Comparison of ENCODE assay signal across 10 cellular contexts in the genomic region with DNA sequence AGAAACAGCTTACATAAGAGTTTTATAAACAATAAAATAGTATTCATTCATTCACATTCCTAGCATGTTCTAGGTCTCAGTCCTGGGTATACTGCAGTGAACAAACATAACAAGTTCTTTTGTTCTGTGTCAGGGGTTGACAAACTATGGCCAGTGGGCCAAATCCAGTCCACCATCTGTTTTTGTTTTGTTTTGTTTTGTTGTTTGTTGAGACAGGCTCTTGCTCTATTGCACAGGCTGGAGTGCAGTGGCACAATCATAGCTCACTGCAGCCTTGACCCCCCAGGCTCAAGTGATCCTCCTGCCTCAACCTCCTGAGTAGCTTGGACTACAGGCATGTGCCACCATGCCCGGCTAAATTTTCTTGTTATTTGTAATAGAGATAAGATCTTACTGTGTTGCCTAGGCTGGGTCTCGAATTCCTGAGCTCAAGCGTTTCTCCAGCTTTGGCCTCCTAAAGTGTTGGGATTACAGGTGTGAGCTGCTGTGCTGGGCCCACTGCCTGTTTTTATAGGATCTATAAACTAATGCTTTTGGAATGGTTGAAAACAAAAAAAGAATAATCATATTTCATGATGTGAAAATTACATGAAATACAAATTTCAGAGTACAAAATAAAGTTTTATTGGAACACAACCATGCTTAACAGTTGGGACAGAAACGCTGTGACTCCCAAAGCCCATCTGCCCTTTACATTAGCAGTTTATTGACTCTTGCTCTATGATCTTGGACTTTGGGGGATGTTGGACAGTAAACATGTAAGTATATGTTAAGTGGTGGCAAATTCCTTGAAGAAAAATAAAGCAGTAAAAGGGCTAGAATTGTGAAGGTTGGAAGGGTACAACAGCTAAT. TPM values are rescaled to one million over a fixed set of nuclear protein-coding genes. Genes with fewer than 3 reads are reported as not detected.
DNase-seq lines count a peak whose midpoint lies in the region; ATAC-seq, FAIRE-seq and TF ChIP-seq lines count a peak whose summit lies in the region.
"Had no signal": no experiment of that assay in that cellular context is flagged by ENCODE, and none has a peak within 500 bp of the region (broad histone marks: within the 10 kb centered on the region; RNA-seq: fewer than 3 reads in every experiment).

No MANE protein-coding gene starts in this region.

- H3K27ac ChIP-seq in K562 (ENCODE audit: extremely low read depth, low read depth, low read length) (no peak overlapping the region), hepatocyte (peak overlapping the region; percentile 51), testis (peak overlapping the region; percentile 71 to 73)
- H3K27ac ChIP-seq: ascending aorta had no signal

- H3K4me3 ChIP-seq in K562, result no peak overlapping the region
- H3K4me3 ChIP-seq in hepatocyte, result no peak overlapping the region
- no peak overlapping the region for H3K4me3 ChIP-seq in testis
- H3K4me3 ChIP-seq: ascending aorta had no signal

- H3K9ac ChIP-seq in K562 (ENCODE audit: insufficient read depth in 1 of 2, low read depth in 2 of 2, low read length in 2 of 2), result no peak overlapping the region; a peak in 1 of 4 replicates

- H3K9me1 ChIP-seq in K562 (ENCODE audit: control insufficient read depth, insufficient read depth, low read length), result no peaks in the 10 kb centered on the region

- intact Hi-C loops in K562 (cut with micrococcal nuclease) (no loop called here), testis (cut with DNase I; ENCODE audit: low total_unique reads) (no loop called here)

- H3K27me3 ChIP-seq in K562 (ENCODE audit: control insufficient read depth in 2 of 2, insufficient read depth in 2 of 2, low read length in 2 of 2) (no peaks in the 10 kb centered on the region), hepatocyte (no peaks in the 10 kb centered on the region), testis (no peaks in the 10 kb centered on the region)
- H3K27me3 ChIP-seq: ascending aorta had no signal

- H3K36me3 Mint-ChIP-seq in activated CD8-positive, alpha-beta memory T cell treated with anti-CD3 and anti-CD28 coated beads, Interleukin-2, amount 10 ng/mL, durations not matched to agents 7 days and 5 days, result peaks cover 20% of the 10 kb centered on the region

- H2AFZ ChIP-seq in K562 (ENCODE audit: low read depth, low read length), result no peak overlapping the region
- H2AFZ ChIP-seq in hepatocyte, result no peak overlapping the region

- no peak for DNase-seq in activated CD8-positive, alpha-beta memory T cell treated with anti-CD3 and anti-CD28 coated beads, Interleukin-2, amount 10 ng/mL, durations not matched to agents 7 days and 5 days
- DNase-seq in activated CD8-positive, alpha-beta memory T cell treated with anti-CD3 and anti-CD28 coated beads for 24 hours, result no peak
- DNase-seq in K562 (ENCODE audit: extremely low read depth in 1 of 4, low spot score in 3 of 4), result no peak
- DNase-seq in hepatocyte (ENCODE audit: low spot score), result no peak
- no peak for DNase-seq in testis
- no peak for DNase-seq in GM12891 (ENCODE audit: insufficient read length, low spot score)
- DNase-seq in activated CD4-positive, CD25-positive, alpha-beta regulatory T cell treated with anti-CD3 and anti-CD28 coated beads, Interleukin-2, amount 50 U/mL, for 72 hours, result no peak
- DNase-seq in HuH-7.5 (ENCODE audit: low spot score), result no peak
- DNase-seq: NCI-H1930 had no signal

- peaks cover 23% of the 10 kb centered on the region for H4K20me1 ChIP-seq in K562 (replicated peaks; ENCODE audit: control insufficient read depth, insufficient read depth, low read length)
- H4K20me1 ChIP-seq in hepatocyte (ENCODE audit: insufficient read depth, poor library complexity, severe bottlenecking), result peaks cover 80% of the 10 kb centered on the region

- no peaks in the 10 kb centered on the region for H3K9me3 Mint-ChIP-seq in activated CD8-positive, alpha-beta memory T cell treated with anti-CD3 and anti-CD28 coated beads, Interleukin-2, amount 10 ng/mL, durations not matched to agents 7 days and 5 days (ENCODE audit: low read depth)

- H3K27me3 Mint-ChIP-seq in activated CD8-positive, alpha-beta memory T cell treated with anti-CD3 and anti-CD28 coated beads, Interleukin-2, amount 10 ng/mL, durations not matched to agents 7 days and 5 days, result no peaks in the 10 kb centered on the region

- 61% methylated on average over 4 of the region's 4 CpGs for WGBS in K562 (ENCODE audit: insufficient coverage, low coverage, missing lambda C conversion rate)
- 56% methylated on average over 4 of the region's 4 CpGs for WGBS in hepatocyte (ENCODE audit: low lambda C conversion rate, missing lambda C conversion rate)
- 67 to 70% methylated on average over 4 of the region's 4 CpGs for WGBS in testis, 2 donors

- no peak for FAIRE-seq in K562 (lab: Jason Lieb, UNC)
- FAIRE-seq in GM12891 (lab: Jason Lieb, UNC), result no peak

- H3K4me2 ChIP-seq in K562 (ENCODE audit: insufficient read depth, low read length) (no peak overlapping the region), hepatocyte (peak overlapping the region; percentile 6)

- TF ChIP-seq EP300 in K562 (IDR thresholded peaks at IDR 0.05; ENCODE audit: low read length), result no peak

- in situ Hi-C loops in K562 (cut with MboI), result no loop called here

- H3K9me3 ChIP-seq in K562 (replicated peaks; ENCODE audit: control insufficient read depth, insufficient read depth, low read depth, low read length), result no peaks in the 10 kb centered on the region
- no peaks in the 10 kb centered on the region for H3K9me3 ChIP-seq in hepatocyte (ENCODE audit: low read depth)
- H3K9me3 ChIP-seq in testis, result no peaks in the 10 kb centered on the region
- H3K9me3 ChIP-seq: ascending aorta had no signal

- ATAC-seq in activated CD8-positive, alpha-beta memory T cell treated with anti-CD3 and anti-CD28 coated beads, Interleukin-2, amount 10 ng/mL, durations not matched to agents 7 days and 5 days, result no peak
- ATAC-seq in K562, result no peak

- BruUV-seq in K562 (replicated peaks; lab: Mats Ljungman, UMichigan), result no TSS peak

- TF ChIP-seq CTCF in K562 (IDR thresholded peaks at IDR 0.05 in 2 of 3, conservative IDR thresholded peaks at IDR 0.05 in 1 of 3; ENCODE audit: insufficient read depth in 2 of 3, low read depth in 1 of 3, low read length in 3 of 3) (no peak), hepatocyte (IDR thresholded peaks at IDR 0.05; ENCODE audit: poor library complexity) (no peak), testis (IDR thresholded peaks at IDR 0.05) (no peak)

- no peaks in the 10 kb centered on the region for H3K9me2 ChIP-seq in hepatocyte (replicated peaks; ENCODE audit: insufficient read depth)

- POLR2A ChIA-PET in K562 (lab: Yijun Ruan, JAX), result interaction anchor here (0.6 to 3.4 kb wide), 10 partner anchors 8 to 46 kb away, joined by 3 to 14 read pairs (median 4); partner anchors contain the start of genes CAPZA1, MOV10 and ST7L

- TF ChIP-seq POLR2A in K562 (conservative IDR thresholded peaks at IDR 0.05) (no peak), testis (IDR thresholded peaks at IDR 0.05) (no peak), GM12891 (IDR thresholded peaks at IDR 0.05; ENCODE audit: low read depth, low read length) (no peak)

- H3K4me1 Mint-ChIP-seq in activated CD8-positive, alpha-beta memory T cell treated with anti-CD3 and anti-CD28 coated beads, Interleukin-2, amount 10 ng/mL, durations not matched to agents 7 days and 5 days, result peaks cover 48% of the 10 kb centered on the region

- peaks cover 18 to 26% of the 10 kb centered on the region in 2 experiments for H3K4me1 ChIP-seq in K562 (replicated peaks in 1 of 2; ENCODE audit: control insufficient read depth in 2 of 2, insufficient read depth in 2 of 2, low read length in 2 of 2)
- peaks cover 33% of the 10 kb centered on the region for H3K4me1 ChIP-seq in hepatocyte (ENCODE audit: insufficient read depth)
- peaks cover 29% of the 10 kb centered on the region for H3K4me1 ChIP-seq in testis

- H3K36me3 ChIP-seq in K562 (ENCODE audit: control insufficient read depth, insufficient read depth, low read length) (peaks cover 19% of the 10 kb centered on the region; the same call in 1 of the 3 replicates), hepatocyte (replicated peaks; ENCODE audit: insufficient read depth, low read depth) (no peaks in the 10 kb centered on the region), testis (ENCODE audit: low read depth, missing control alignments) (no peaks in the 10 kb centered on the region)
- H3K36me3 ChIP-seq: ascending aorta had no signal

- H3K79me2 ChIP-seq in K562 (ENCODE audit: control insufficient read depth, insufficient read depth, low read length) (peaks cover 84% of the 10 kb centered on the region), hepatocyte (peaks cover 90% of the 10 kb centered on the region)

- TF ChIP-seq RAD21 in K562 (CRISPR knock-in tag; conservative IDR thresholded peaks at IDR 0.05 in 1 of 2, IDR thresholded peaks at IDR 0.05 in 1 of 2), result no peak

- H3K27ac Mint-ChIP-seq in activated CD8-positive, alpha-beta memory T cell treated with anti-CD3 and anti-CD28 coated beads, Interleukin-2, amount 10 ng/mL, durations not matched to agents 7 days and 5 days, result peak overlapping the region; percentile 67

- H3K4me3 Mint-ChIP-seq in activated CD8-positive, alpha-beta memory T cell treated with anti-CD3 and anti-CD28 coated beads, Interleukin-2, amount 10 ng/mL, durations not matched to agents 7 days and 5 days, result no peak overlapping the region

- CTCF ChIA-PET in activated CD8-positive, alpha-beta memory T cell treated with anti-CD3 and anti-CD28 coated beads, Interleukin-2, amount 10 ng/mL, durations not matched to agents 7 days and 5 days (lab: Charles Lee), result interaction anchor here (1.2 to 2.3 kb wide), 4 partner anchors 11 to 136 kb away, joined by 3 to 9 read pairs (median 4); no protein-coding TSS in a partner anchor
- CTCF ChIA-PET in K562 (lab: Yijun Ruan, JAX; ENCODE audit: low intra/inter-chr PET ratio), result no interaction called here

RNA-seq across cellular contexts. Expression of gene CAPZA1, which starts 17.9 kb away (rescaled TPM):
- 100 to 1,000 TPM; 293 to 301 TPM for total RNA-seq in activated CD8-positive, alpha-beta memory T cell treated with anti-CD3 and anti-CD28 coated beads, Interleukin-2, amount 10 ng/mL, durations not matched to agents 7 days and 5 days
- 126 and 319 TPM in 2 replicates for total RNA-seq in K562 (2011; cell fraction: chromatin; rRNA removed; ENCODE audit: low replicate concordance)
- 56.9 and 76.1 TPM in 2 replicates for total RNA-seq in K562 (2011; cell fraction: nucleolus; rRNA removed)
- total RNA-seq in K562 (2011; cell fraction: nucleoplasm; rRNA removed), result 147 and 245 TPM in 2 replicates
- 244 and 278 TPM in 2 replicates for total RNA-seq in K562 (2014; rRNA removed)
- 306 and 352 TPM in 2 replicates for total RNA-seq in K562 (2014; rRNA removed; fragmentation: Illumina TruSeq; extraction: Trizol)
- 281 and 297 TPM in 2 replicates for total RNA-seq in K562 (2015; rRNA removed; fragmentation: Illumina TruSeq; extraction: Trizol)
- 266 and 289 TPM in 2 replicates for total RNA-seq in K562 (2021)
- 298 and 365 TPM in 2 replicates for polyA plus RNA-seq in K562 (2011; rRNA removed)
- polyA plus RNA-seq in K562 (2011; cell fraction: cytosol; rRNA removed), result 68.7 and 164 TPM in 2 replicates
- 66.8 and 129 TPM in 2 replicates for polyA plus RNA-seq in K562 (2011; cell fraction: nucleus; rRNA removed)
- polyA plus RNA-seq in K562 (2012), result 210 and 214 TPM in 2 replicates
- 286 and 340 TPM in 2 replicates for polyA plus RNA-seq in K562 (2014; fragmentation: Illumina TruSeq; extraction: Trizol)
- polyA plus RNA-seq in K562 (2014; fragmentation: Nextera tagmentation; extraction: Ambion mirVana), result 1,000 to 10,000 TPM in 1 of 2 experiments, 100 to 1,000 TPM in 1; 805 to 1,020 TPM
- polyA plus RNA-seq in K562 (2014; rRNA removed), result 234 and 237 TPM in 2 replicates
- polyA minus RNA-seq in K562 (2011; rRNA and poly(A)+ RNA removed), result 765 and 786 TPM in 2 replicates
- polyA minus RNA-seq in K562 (2011; cell fraction: cytosol; rRNA and poly(A)+ RNA removed), result 311 and 407 TPM in 2 replicates
- polyA minus RNA-seq in K562 (2011; cell fraction: nucleus; rRNA and poly(A)+ RNA removed), result 70.7 and 177 TPM in 2 replicates
- 177 and 196 TPM in 2 replicates for total RNA-seq in hepatocyte
- polyA plus RNA-seq in hepatocyte, result 95.9 and 109 TPM in 2 replicates
- total RNA-seq in testis, result 100 to 1,000 TPM; 144 to 148 TPM
- polyA plus RNA-seq in testis (ENCODE audit: insufficient read depth, low read depth, low replicate concordance), result 120 TPM
- 126 TPM for polyA plus RNA-seq in GM12891 (2012; ENCODE audit: low read depth, missing spikeins)

RNA-seq across cellular contexts. Expression of gene ST7L, which starts 18.5 kb away (rescaled TPM):
- total RNA-seq in activated CD8-positive, alpha-beta memory T cell treated with anti-CD3 and anti-CD28 coated beads, Interleukin-2, amount 10 ng/mL, durations not matched to agents 7 days and 5 days, result 10 to 100 TPM; 13.2 to 18.9 TPM
- total RNA-seq in K562 (2011; cell fraction: chromatin; rRNA removed; ENCODE audit: low replicate concordance), result 49.5 and 67.9 TPM in 2 replicates
- total RNA-seq in K562 (2011; cell fraction: nucleolus; rRNA removed), result 38.7 and 39.0 TPM in 2 replicates
- 58.5 and 84.5 TPM in 2 replicates for total RNA-seq in K562 (2011; cell fraction: nucleoplasm; rRNA removed)
- total RNA-seq in K562 (2014; rRNA removed), result 21.0 and 23.3 TPM in 2 replicates
- total RNA-seq in K562 (2014; rRNA removed; fragmentation: Illumina TruSeq; extraction: Trizol), result 27.7 and 28.8 TPM in 2 replicates
- 31.1 and 32.1 TPM in 2 replicates for total RNA-seq in K562 (2015; rRNA removed; fragmentation: Illumina TruSeq; extraction: Trizol)
- 18.8 and 21.7 TPM in 2 replicates for total RNA-seq in K562 (2021)
- polyA plus RNA-seq in K562 (2011; rRNA removed), result 27.4 and 32.5 TPM in 2 replicates
- polyA plus RNA-seq in K562 (2011; cell fraction: cytosol; rRNA removed), result 18.2 and 21.8 TPM in 2 replicates
- polyA plus RNA-seq in K562 (2011; cell fraction: nucleus; rRNA removed), result 33.6 and 48.2 TPM in 2 replicates
- 22.6 and 23.3 TPM in 2 replicates for polyA plus RNA-seq in K562 (2012)
- 26.2 and 26.6 TPM in 2 replicates for polyA plus RNA-seq in K562 (2014; fragmentation: Illumina TruSeq; extraction: Trizol)
- polyA plus RNA-seq in K562 (2014; fragmentation: Nextera tagmentation; extraction: Ambion mirVana), result 10 to 100 TPM in 1 of 2 experiments, 1 to 10 TPM in 1; 9.0 to 10.7 TPM
- polyA plus RNA-seq in K562 (2014; rRNA removed), result 29.4 and 39.4 TPM in 2 replicates
- 25.9 and 28.5 TPM in 2 replicates for polyA minus RNA-seq in K562 (2011; rRNA and poly(A)+ RNA removed)
- 11.7 and 11.8 TPM in 2 replicates for polyA minus RNA-seq in K562 (2011; cell fraction: cytosol; rRNA and poly(A)+ RNA removed)
- polyA minus RNA-seq in K562 (2011; cell fraction: nucleus; rRNA and poly(A)+ RNA removed), result 25.8 and 33.7 TPM in 2 replicates
- 12.9 and 14.2 TPM in 2 replicates for total RNA-seq in hepatocyte
- polyA plus RNA-seq in hepatocyte, result 9.2 and 14.8 TPM in 2 replicates
- total RNA-seq in testis, result 10 to 100 TPM; 59.1 to 97.2 TPM
- polyA plus RNA-seq in testis (ENCODE audit: insufficient read depth, low read depth, low replicate concordance), result 125 TPM
- polyA plus RNA-seq in GM12891 (2012; ENCODE audit: low read depth, missing spikeins), result 5.5 TPM

RNA-seq across cellular contexts. Expression of gene MOV10, which starts 37.0 kb away (rescaled TPM):
- total RNA-seq in activated CD8-positive, alpha-beta memory T cell treated with anti-CD3 and anti-CD28 coated beads, Interleukin-2, amount 10 ng/mL, durations not matched to agents 7 days and 5 days, result 100 to 1,000 TPM; 112 to 171 TPM
- 194 and 432 TPM in 2 replicates for total RNA-seq in K562 (2011; cell fraction: chromatin; rRNA removed; ENCODE audit: low replicate concordance)
- total RNA-seq in K562 (2011; cell fraction: nucleolus; rRNA removed), result 231 and 262 TPM in 2 replicates
- total RNA-seq in K562 (2011; cell fraction: nucleoplasm; rRNA removed), result 196 and 201 TPM in 2 replicates
- total RNA-seq in K562 (2014; rRNA removed) (46.5 and 75.8 TPM in 2 replicates), K562 (2014; rRNA removed; fragmentation: Illumina TruSeq; extraction: Trizol) (32.1 and 46.8 TPM in 2 replicates), K562 (2015; rRNA removed; fragmentation: Illumina TruSeq; extraction: Trizol) (49.5 and 50.8 TPM in 2 replicates), K562 (2021) (93.9 and 101 TPM in 2 replicates), hepatocyte (87.7 and 98.2 TPM in 2 replicates), testis (100 to 1,000 TPM; 240 to 245 TPM)
- polyA plus RNA-seq in K562 (2011; rRNA removed) (50.2 and 86.0 TPM in 2 replicates), K562 (2014; fragmentation: Illumina TruSeq; extraction: Trizol) (101 and 105 TPM in 2 replicates), K562 (2014; fragmentation: Nextera tagmentation; extraction: Ambion mirVana) (10 to 100 TPM; 16.7 to 39.6 TPM), K562 (2014; rRNA removed) (72.0 and 92.8 TPM in 2 replicates), hepatocyte (133 and 135 TPM in 2 replicates), testis (ENCODE audit: insufficient read depth, low read depth, low replicate concordance) (137 TPM)
- polyA plus RNA-seq in K562 (2011; cell fraction: cytosol; rRNA removed), result 55.2 and 72.8 TPM in 2 replicates
- 327 and 544 TPM in 2 replicates for polyA plus RNA-seq in K562 (2011; cell fraction: nucleus; rRNA removed)
- polyA plus RNA-seq in K562 (2012), result 78.3 and 153 TPM in 2 replicates
- polyA minus RNA-seq in K562 (2011; rRNA and poly(A)+ RNA removed), result 34.4 and 47.1 TPM in 2 replicates
- polyA minus RNA-seq in K562 (2011; cell fraction: cytosol; rRNA and poly(A)+ RNA removed), result 65.8 and 66.5 TPM in 2 replicates
- 127 and 129 TPM in 2 replicates for polyA minus RNA-seq in K562 (2011; cell fraction: nucleus; rRNA and poly(A)+ RNA removed)
- polyA plus RNA-seq in GM12891 (2012; ENCODE audit: low read depth, missing spikeins), result 59.1 TPM
